9 cellular contexts compared by ENCODE assay signal in the genomic region with DNA sequence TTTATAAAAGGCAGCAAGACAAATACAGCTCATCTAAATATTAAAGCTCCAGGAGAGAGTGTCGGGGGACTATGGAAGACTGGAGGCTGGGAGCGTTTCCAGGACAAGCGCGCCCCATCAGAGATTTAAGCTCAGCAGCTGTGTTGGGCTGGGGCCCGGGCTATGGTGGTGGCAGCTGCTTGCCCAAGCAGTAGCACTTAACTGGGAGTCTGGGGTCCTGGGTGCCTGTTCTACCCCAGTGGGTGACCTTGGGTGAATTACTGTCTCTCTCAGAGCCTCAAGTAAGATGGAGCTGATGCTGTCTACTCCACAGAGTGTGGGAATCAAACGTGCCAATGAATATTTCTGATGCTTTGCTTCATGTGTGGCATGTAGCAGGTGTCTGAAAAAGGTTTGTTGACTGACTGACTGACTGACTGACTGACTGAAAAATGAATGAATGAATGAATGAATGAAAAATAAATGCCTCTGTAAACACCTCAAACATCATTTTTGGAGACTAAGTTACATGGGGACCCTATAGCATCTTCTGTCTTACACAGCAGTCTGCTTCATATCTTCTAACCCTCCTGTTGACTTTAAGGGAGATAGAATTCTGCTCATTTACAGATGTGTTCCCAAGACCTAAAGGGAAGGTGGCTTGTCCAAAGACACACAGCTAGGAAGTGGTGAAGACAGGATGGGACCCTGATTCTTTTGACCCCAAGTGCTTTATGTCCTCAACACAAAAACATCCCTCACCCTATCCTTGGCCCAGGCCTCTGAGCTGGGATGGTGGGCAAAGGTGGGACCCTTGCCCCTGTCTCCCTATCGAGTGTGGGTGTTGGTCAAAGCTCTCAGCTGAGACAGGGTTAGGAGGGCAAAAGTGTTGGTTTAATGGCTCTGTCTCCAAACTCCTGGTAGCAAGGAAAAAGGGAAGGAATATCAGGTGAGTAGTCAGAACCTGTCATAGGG.
DNase-seq lines count a peak whose midpoint lies in the region; ATAC-seq lines count a peak whose summit lies in the region.
"Had no signal": no experiment of that assay in that cellular context is flagged by ENCODE, and none has a peak within 500 bp of the region (broad histone marks: within the 10 kb centered on the region; RNA-seq: fewer than 3 reads in every experiment).

No MANE protein-coding gene starts in this region.

- peak overlapping the region; percentile 93 for H2BK15ac ChIP-seq in mesenchymal stem cell (ENCODE audit: low read depth, poor library complexity, severe bottlenecking)

- WGBS in mesenchymal stem cell, result 89% methylated on average over 7 of the region's 7 CpGs

- H3K14ac ChIP-seq in mesenchymal stem cell (ENCODE audit: low read length in 2 of 2), result peak overlapping the region in 1 of 2 experiments; percentile 66

- peak overlapping the region; percentile 24 for H4K91ac ChIP-seq in mesenchymal stem cell (ENCODE audit: low read length)

- H3K4me2 ChIP-seq in mesenchymal stem cell (ENCODE audit: low read length, poor library complexity, severe bottlenecking), result no peak overlapping the region

- H3K4me1 Mint-ChIP-seq in stimulated activated naive CD8-positive, alpha-beta T cell treated with anti-CD3 and anti-CD28 coated beads, Interleukin-15, Interleukin-2, amounts not matched to agents 100 ng/mL and 50 ng/mL, for 24 hours (ENCODE audit: low read depth), result peaks cover 32% of the 10 kb centered on the region

- H3K4me1 ChIP-seq in mesenchymal stem cell (ENCODE audit: control insufficient read depth, insufficient read depth, low read depth, low read length), result peaks cover 11% of the 10 kb centered on the region

- H2AFZ ChIP-seq in mesenchymal stem cell (ENCODE audit: low read depth, low read length), result no peak overlapping the region

- H2BK5ac ChIP-seq in mesenchymal stem cell (ENCODE audit: low read depth, low read length, poor library complexity, severe bottlenecking), result no peak overlapping the region

- H3K9me3 Mint-ChIP-seq in stimulated activated naive CD8-positive, alpha-beta T cell treated with anti-CD3 and anti-CD28 coated beads, Interleukin-15, Interleukin-2, amounts not matched to agents 100 ng/mL and 50 ng/mL, for 24 hours, result no peaks in the 10 kb centered on the region

- H3K9ac ChIP-seq in mesenchymal stem cell (ENCODE audit: low read length), result peak overlapping the region; percentile 47

- H3K27me3 ChIP-seq in mesenchymal stem cell (ENCODE audit: control insufficient read depth in 1 of 2, insufficient read depth in 1 of 2, low read length in 2 of 2), result peaks cover 19 to 52% of the 10 kb centered on the region in 2 experiments

- no peaks in the 10 kb centered on the region for H3K9me3 ChIP-seq in mesenchymal stem cell (ENCODE audit: control insufficient read depth, low read length)

- H3K27ac Mint-ChIP-seq in stimulated activated naive CD8-positive, alpha-beta T cell treated with anti-CD3 and anti-CD28 coated beads, Interleukin-15, Interleukin-2, amounts not matched to agents 100 ng/mL and 50 ng/mL, for 24 hours, result peak overlapping the region; percentile 86

- H3K18ac ChIP-seq in mesenchymal stem cell (ENCODE audit: low read depth in 1 of 2, low read length in 2 of 2), result peak overlapping the region; percentile 15 to 29

- H3K4me3 ChIP-seq in mesenchymal stem cell (ENCODE audit: insufficient read depth in 1 of 2, low read depth in 1 of 2, low read length in 2 of 2), result peak overlapping the region in 1 of 2 experiments; percentile 41

- DNase-seq in stimulated activated naive CD8-positive, alpha-beta T cell treated with anti-CD3 and anti-CD28 coated beads, Interleukin-15, Interleukin-2, amounts not matched to agents 100 U/mL and 50 U/mL, for 24 hours, result no peak
- peak; percentile 50 for DNase-seq in activated CD8-positive, alpha-beta memory T cell treated with anti-CD3 and anti-CD28 coated beads, Interleukin-2, amount 50 U/mL, for 48 hours
- DNase-seq in mesenchymal stem cell (no peak), pons (ENCODE audit: low spot score) (no peak), GOT3 (lab: John Stamatoyannopoulos, UW) (no peak)
- DNase-seq: occipital lobe had no signal

- H3K27ac ChIP-seq in mesenchymal stem cell (ENCODE audit: low read length, poor library complexity, severe bottlenecking), result no peak overlapping the region

- peak overlapping the region; percentile 36 for H3K4me3 Mint-ChIP-seq in stimulated activated naive CD8-positive, alpha-beta T cell treated with anti-CD3 and anti-CD28 coated beads, Interleukin-15, Interleukin-2, amounts not matched to agents 100 ng/mL and 50 ng/mL, for 24 hours

- H3K4ac ChIP-seq in mesenchymal stem cell (ENCODE audit: low read depth in 1 of 2, low read length in 2 of 2), result no peak overlapping the region

- H2AK5ac ChIP-seq in mesenchymal stem cell (ENCODE audit: low read length, severe bottlenecking), result no peak overlapping the region

- no peak for ATAC-seq in stimulated activated naive CD8-positive, alpha-beta T cell treated with anti-CD3 and anti-CD28 coated beads, Interleukin-15, Interleukin-2, amounts not matched to agents 100 U/mL and 50 U/mL, for 24 hours
- ATAC-seq in HG03175 (IDR thresholded peaks at IDR 0.05; ENCODE audit: unreplicated experiment) (no peak), GM19395 (IDR thresholded peaks at IDR 0.05; ENCODE audit: unreplicated experiment) (no peak)

- H3K27me3 Mint-ChIP-seq in stimulated activated naive CD8-positive, alpha-beta T cell treated with anti-CD3 and anti-CD28 coated beads, Interleukin-15, Interleukin-2, amounts not matched to agents 100 ng/mL and 50 ng/mL, for 24 hours, result peaks cover 27% of the 10 kb centered on the region

- H3K36me3 ChIP-seq in mesenchymal stem cell (ENCODE audit: control insufficient read depth in 1 of 2, insufficient read depth in 2 of 2, low read depth in 1 of 2, low read length in 2 of 2), result no peaks in the 10 kb centered on the region

- H2BK12ac ChIP-seq in mesenchymal stem cell (ENCODE audit: low read length in 2 of 2), result peak overlapping the region in 1 of 2 experiments; percentile 80

- peak overlapping the region in 1 of 2 experiments; percentile 32 for H3K23ac ChIP-seq in mesenchymal stem cell (ENCODE audit: low read length in 2 of 2)

- H4K8ac ChIP-seq in mesenchymal stem cell (ENCODE audit: low read length), result peak overlapping the region; percentile 45

- H2BK120ac ChIP-seq in mesenchymal stem cell (ENCODE audit: low read depth, low read length), result peak overlapping the region; percentile 42

- no peaks in the 10 kb centered on the region for H3K36me3 Mint-ChIP-seq in stimulated activated naive CD8-positive, alpha-beta T cell treated with anti-CD3 and anti-CD28 coated beads, Interleukin-15, Interleukin-2, amounts not matched to agents 100 ng/mL and 50 ng/mL, for 24 hours (ENCODE audit: low read depth)

- H3K79me1 ChIP-seq in mesenchymal stem cell (replicated peaks; ENCODE audit: low read length, poor library complexity, severe bottlenecking), result no peaks in the 10 kb centered on the region
